ENCODE assay signal across 1 cellular context in genomic region chr16:85588562-85589503, GRCh38.
TF ChIP-seq lines count a peak whose summit lies in the region.

No MANE protein-coding gene starts in this region.

TF ChIP-seq in K562, 482 proteins besides CTCF, POLR2A, EP300 and RAD21 (continued from another document and continues in another):
- TF ChIP-seq BCLAF1 (IDR thresholded peaks at IDR 0.05; ENCODE audit: borderline replicate concordance in 1 of 2, control insufficient read depth in 1 of 2, low read depth in 2 of 2, low read length in 1 of 2): no peak
- no peak for TF ChIP-seq ELF1 (tag; IDR thresholded peaks at IDR 0.05)
- TF ChIP-seq UBTF (IDR thresholded peaks at IDR 0.05; ENCODE audit: borderline replicate concordance in 1 of 2, low read depth in 2 of 2, low read length in 2 of 2): no peak
- TF ChIP-seq ZNF449 (CRISPR knock-in tag; IDR thresholded peaks at IDR 0.05): no peak
- no peak for TF ChIP-seq ZNF696 (CRISPR knock-in tag; conservative IDR thresholded peaks at IDR 0.05)
- no peak for TF ChIP-seq ZNF511 (CRISPR knock-in tag; IDR thresholded peaks at IDR 0.05)
- TF ChIP-seq SMAD2 (IDR thresholded peaks at IDR 0.05; ENCODE audit: low read depth, low read length): no peak
- no peak for TF ChIP-seq KDM5B (IDR thresholded peaks at IDR 0.05; ENCODE audit: insufficient replicate concordance, low read depth, low read length)
- TF ChIP-seq ZBTB12 (CRISPR knock-in tag; IDR thresholded peaks at IDR 0.05): no peak
- TF ChIP-seq SMARCA4 (IDR thresholded peaks at IDR 0.05): peak; percentile 33
- peak in 1 of 2 experiments; percentile 32; a peak in 2 of 4 replicates for TF ChIP-seq RCOR1 (IDR thresholded peaks at IDR 0.05; ENCODE audit: borderline replicate concordance in 1 of 2, low read depth in 2 of 2, low read length in 2 of 2)
- TF ChIP-seq LCOR (CRISPR knock-in tag; IDR thresholded peaks at IDR 0.05): no peak
- TF ChIP-seq CAMTA2 (CRISPR knock-in tag; conservative IDR thresholded peaks at IDR 0.05): no peak
- no peak for TF ChIP-seq CHCHD3 (CRISPR knock-in tag; IDR thresholded peaks at IDR 0.05)
- TF ChIP-seq CBX5 (IDR thresholded peaks at IDR 0.05; ENCODE audit: borderline replicate concordance, low read depth): no peak
- no peak for TF ChIP-seq SUPT5H (IDR thresholded peaks at IDR 0.05)
- no peak for TF ChIP-seq RREB1 (CRISPR knock-in tag; IDR thresholded peaks at IDR 0.05)
- TF ChIP-seq GTF2A2 (tag; IDR thresholded peaks at IDR 0.05): no peak
- TF ChIP-seq ESRRB (CRISPR knock-in tag; IDR thresholded peaks at IDR 0.05; ENCODE audit: borderline replicate concordance): no peak
- TF ChIP-seq ZFP36 (IDR thresholded peaks at IDR 0.05; ENCODE audit: low read depth, low read length, partially characterized antibody): no peak
- TF ChIP-seq TAF15 (IDR thresholded peaks at IDR 0.05; ENCODE audit: low read depth, low read length): no peak
- TF ChIP-seq PTRF (tag; IDR thresholded peaks at IDR 0.05): no peak
- TF ChIP-seq MYC (IDR thresholded peaks at IDR 0.05; ENCODE audit: low read depth, low read length): 0 out of 2 replicates have a peak, but pooled peaks have one; percentile 27
- no peak for TF ChIP-seq MYC (CRISPR knock-in tag; IDR thresholded peaks at IDR 0.05; ENCODE audit: borderline replicate concordance, low read depth)
- no peak for TF ChIP-seq CSDE1 (IDR thresholded peaks at IDR 0.05)
- no peak for TF ChIP-seq ZBTB17 (CRISPR knock-in tag; IDR thresholded peaks at IDR 0.05)
- no peak for TF ChIP-seq ZEB2 (IDR thresholded peaks at IDR 0.05)
- TF ChIP-seq ZNF318 (IDR thresholded peaks at IDR 0.05; ENCODE audit: borderline replicate concordance in 1 of 2, low read depth in 1 of 2): no peak
- peak; percentile 43; the same call in 1 of the 2 replicates for TF ChIP-seq NCOR1 (IDR thresholded peaks at IDR 0.05)
- no peak for TF ChIP-seq ZNF174 (CRISPR knock-in tag; IDR thresholded peaks at IDR 0.05)
- TF ChIP-seq RBFOX2 (IDR thresholded peaks at IDR 0.05; ENCODE audit: low read depth, low read length): no peak
- no peak for TF ChIP-seq HDAC8 (tag; IDR thresholded peaks at IDR 0.05)
- TF ChIP-seq HNRNPLL (IDR thresholded peaks at IDR 0.05; ENCODE audit: low read depth, low read length, poor library complexity, severe bottlenecking): no peak
- no peak for TF ChIP-seq TAF7 (tag; IDR thresholded peaks at IDR 0.05)
- no peak for TF ChIP-seq ZNF24 (IDR thresholded peaks at IDR 0.05)
- no peak for TF ChIP-seq ILK (tag; IDR thresholded peaks at IDR 0.05; ENCODE audit: borderline replicate concordance, low read depth)
- no peak for TF ChIP-seq RBM15 (IDR thresholded peaks at IDR 0.05; ENCODE audit: insufficient read depth, low read length)
